Comparison of ENCODE assay signal across 14 cellular contexts in the genomic region with DNA sequence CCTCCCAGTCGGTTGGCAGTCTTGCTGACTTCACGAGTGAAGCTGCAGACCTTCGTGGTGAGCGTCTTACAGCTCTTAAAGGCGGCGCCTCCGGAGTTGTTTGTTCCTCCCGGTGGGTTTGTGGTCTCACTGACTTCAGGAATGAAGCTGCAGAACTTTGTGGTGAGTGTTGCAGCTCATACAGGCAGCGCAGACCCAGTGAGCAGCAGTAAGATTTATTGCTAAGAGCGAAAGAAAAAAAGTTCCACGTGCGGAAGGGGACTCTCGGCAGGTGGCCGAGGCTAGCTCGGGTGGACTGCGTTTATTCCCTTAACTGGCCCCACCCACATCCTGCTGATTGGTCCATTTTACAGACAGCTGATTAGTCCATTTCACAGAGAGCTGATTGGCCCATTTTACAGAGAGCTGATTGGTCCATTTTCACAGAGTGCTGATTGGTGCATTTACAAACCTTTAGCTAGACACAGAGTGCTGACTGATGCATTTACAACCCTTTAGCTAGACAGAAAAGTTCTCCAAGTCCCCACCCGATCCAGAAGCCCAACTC.
"Had no signal": no experiment of that assay in that cellular context is flagged by ENCODE, and none has a peak within 500 bp of the region (broad histone marks: within the 10 kb centered on the region; RNA-seq: fewer than 3 reads in every experiment).

No MANE protein-coding gene starts in this region.

- H3K4me3 ChIP-seq: cardiac muscle cell, lower lobe of right lung, suprapubic skin had no signal

- H3K27me3 Mint-ChIP-seq: type B pancreatic cell had no signal

- H3K9me3 Mint-ChIP-seq: stimulated activated naive CD8-positive, alpha-beta T cell treated with anti-CD3 and anti-CD28 coated beads, Interleukin-15, Interleukin-2, amounts not matched to agents 100 ng/mL and 50 ng/mL, for 24 hours; type B pancreatic cell had no signal

- ATAC-seq: left colon, lower lobe of right lung, sciatic nerve, T-cell had no signal

- H3K27ac ChIP-seq: cardiac muscle cell, lower lobe of right lung, suprapubic skin, WERI-Rb-1 had no signal

- H3K27ac Mint-ChIP-seq: mesothelial cell of epicardium; stimulated activated naive CD8-positive, alpha-beta T cell treated with anti-CD3 and anti-CD28 coated beads, Interleukin-15, Interleukin-2, amounts not matched to agents 100 ng/mL and 50 ng/mL, for 24 hours; T-cell; type B pancreatic cell had no signal

- H3K4me1 Mint-ChIP-seq: mesothelial cell of epicardium, T-cell had no signal

- H3K4me3 Mint-ChIP-seq: mesothelial cell of epicardium; stimulated activated naive CD8-positive, alpha-beta T cell treated with anti-CD3 and anti-CD28 coated beads, Interleukin-15, Interleukin-2, amounts not matched to agents 100 ng/mL and 50 ng/mL, for 24 hours; type B pancreatic cell had no signal

- H3K27me3 ChIP-seq: cardiac muscle cell, suprapubic skin had no signal

- DNase-seq: activated CD4-positive, alpha-beta T cell treated with anti-CD3 and anti-CD28 coated beads for 48 hours; activated naive CD4-positive, alpha-beta T cell treated with anti-CD3 and anti-CD28 coated beads, Interleukin-2, amount 50 U/mL, for 16 hours; activated T-cell treated with anti-CD3 and anti-CD28 coated beads, Interleukin-2, amount 50 U/mL, for 1 hour; left colon; lower lobe of right lung; T-cell; T-helper 9 cell; WERI-Rb-1 had no signal

- H3K36me3 Mint-ChIP-seq: mesothelial cell of epicardium, T-cell, type B pancreatic cell had no signal

- H3K4me1 ChIP-seq: lower lobe of right lung, suprapubic skin had no signal

- H3K36me3 ChIP-seq: cardiac muscle cell, lower lobe of right lung, suprapubic skin, WERI-Rb-1 had no signal
